Comparison of ENCODE assay signal across 18 cellular contexts in genomic region chr21:38721983-38722382, GRCh38.
DNase-seq lines count a peak whose midpoint lies in the region; ATAC-seq and TF ChIP-seq lines count a peak whose summit lies in the region.
"Had no signal": no experiment of that assay in that cellular context is flagged by ENCODE, and none has a peak within 500 bp of the region (broad histone marks: within the 10 kb centered on the region; RNA-seq: fewer than 3 reads in every experiment).

No MANE protein-coding gene starts in this region.

- no peak overlapping the region for H3K4me3 ChIP-seq in BLaER1
- H3K4me3 ChIP-seq: left lung, ovary, spleen had no signal

- TF ChIP-seq CTCF in omental fat pad (IDR thresholded peaks at IDR 0.05), result no peak

- no peak overlapping the region for H3K9ac ChIP-seq in BLaER1
- H3K9ac ChIP-seq: KMS-11 had no signal

- DNase-seq in H4 (ENCODE audit: low spot score) (peak; percentile 55), SKM-1 (lab: John Stamatoyannopoulos, UW; ENCODE audit: unreplicated experiment) (peak; percentile 29), glomerular visceral epithelial cell (ENCODE audit: extremely low spot score) (peak; percentile 31), omental fat pad (ENCODE audit: low spot score) (no peak), cerebellar cortex (ENCODE audit: low spot score) (no peak)
- DNase-seq: activated CD8-positive, alpha-beta memory T cell treated with anti-CD3 and anti-CD28 coated beads, Interleukin-2, amount 50 U/mL, for 4 hours; left lung; NCI-H1092; NCI-H1930; NCI-H748 treated with DMSO at 0.1 percent for 48 hours; ovary; spleen; stimulated activated CD4-positive, alpha-beta T cell treated with anti-CD3 and anti-CD28 coated beads, Interleukin-2, amount 100 ng/mL, for 48 hours had no signal

- peaks cover 16% of the 10 kb centered on the region for H3K4me1 ChIP-seq in BLaER1
- H3K4me1 ChIP-seq: left lung, spleen had no signal

- no peaks in the 10 kb centered on the region for H3K36me3 ChIP-seq in BLaER1
- H3K36me3 ChIP-seq: left lung, ovary, spleen had no signal

- ATAC-seq in omental fat pad (ENCODE audit: low FRiP score) (no peak), GM19467 (IDR thresholded peaks at IDR 0.05; ENCODE audit: unreplicated experiment) (no peak)
- ATAC-seq: left lung; SK-N-SH treated with all-trans-retinoic acid at 6 μM for 48 hours; stimulated activated effector memory CD8-positive, alpha-beta T cell treated with anti-CD3 and anti-CD28 coated beads, Interleukin-12 subunit alpha, Interleukin-12 subunit beta, amount 100 ng/mL, for 72 hours had no signal

- no peaks in the 10 kb centered on the region for H4K20me1 ChIP-seq in BLaER1

- peak overlapping the region; percentile 52; the same call in 1 of the 2 replicates for H3K4me2 ChIP-seq in BLaER1
- H3K4me2 ChIP-seq: KMS-11 had no signal

- H3K27ac ChIP-seq in BLaER1, result no peak overlapping the region
- H3K27ac ChIP-seq: KMS-11, left lung, ovary, spleen had no signal

- H3K9me3 ChIP-seq in BLaER1, result peaks cover 37% of the 10 kb centered on the region
- H3K9me3 ChIP-seq: ovary had no signal

- H3K27me3 ChIP-seq in BLaER1, result peaks cover 10% of the 10 kb centered on the region; the same call in 1 of the 2 replicates
- H3K27me3 ChIP-seq: left lung, ovary, spleen had no signal

Comparison
In these comparisons a context has a peak if more than half of its experiments do, and no peak if none do; other contexts are left out.
1. DNase-seq: peak in H4 (single experiment), SKM-1 (single experiment) and glomerular visceral epithelial cell (single experiment); none in omental fat pad (single experiment) and cerebellar cortex (single experiment).